In genomic region chr9:38382141-38382540, GRCh38 we compare ENCODE assay signal across 25 cellular contexts. TPM values are rescaled to one million over a fixed set of nuclear protein-coding genes. Genes with fewer than 3 reads are reported as not detected.
DNase-seq lines count a peak whose midpoint lies in the region; ATAC-seq and TF ChIP-seq lines count a peak whose summit lies in the region.
"Had no signal": no experiment of that assay in that cellular context is flagged by ENCODE, and none has a peak within 500 bp of the region (broad histone marks: within the 10 kb centered on the region; RNA-seq: fewer than 3 reads in every experiment).

No MANE protein-coding gene starts in this region.

- H3K9me3 ChIP-seq in SJCRH30 (replicated peaks) (peaks cover 8% of the 10 kb centered on the region), duodenal mucosa (ENCODE audit: control insufficient read depth in 1 of 2, low read length in 2 of 2) (peaks cover 4 to 6% of the 10 kb centered on the region in 2 donors), neural progenitor cell (ENCODE audit: low read depth) (no peaks in the 10 kb centered on the region), thyroid gland (no peaks in the 10 kb centered on the region), OCI-LY7 (ENCODE audit: low read length) (no peaks in the 10 kb centered on the region)

- no peaks in the 10 kb centered on the region for H3K36me3 Mint-ChIP-seq in neural progenitor cell
- no peaks in the 10 kb centered on the region for H3K36me3 Mint-ChIP-seq in T-helper 2 cell treated with Interferon-gamma antibody and Interleukin-4, amounts not matched to agents 5 μg/mL and 100 μg/mL, for 36 hours (ENCODE audit: low read depth)
- H3K36me3 Mint-ChIP-seq: CD14-positive monocyte had no signal

- POLR2A ChIA-PET in OCI-LY7 (lab: Charles Lee): no interaction called here

- H3K27me3 Mint-ChIP-seq in neural progenitor cell (ENCODE audit: insufficient read depth, low read depth): peaks cover 18% of the 10 kb centered on the region
- peaks cover 5% of the 10 kb centered on the region for H3K27me3 Mint-ChIP-seq in T-helper 2 cell treated with Interferon-gamma antibody and Interleukin-4, amounts not matched to agents 5 μg/mL and 100 μg/mL, for 36 hours (ENCODE audit: low read depth)
- H3K27me3 Mint-ChIP-seq: activated CD8-positive, alpha-beta T cell treated with anti-CD3 and anti-CD28 coated beads for 36 hours had no signal

- H3K36me3 ChIP-seq in SJCRH30: no peaks in the 10 kb centered on the region
- H3K36me3 ChIP-seq in duodenal mucosa (ENCODE audit: control insufficient read depth in 1 of 2, insufficient read depth in 2 of 2, low read length in 2 of 2): no peaks in the 10 kb centered on the region
- no peaks in the 10 kb centered on the region for H3K36me3 ChIP-seq in neural progenitor cell
- no peaks in the 10 kb centered on the region for H3K36me3 ChIP-seq in thyroid gland
- H3K36me3 ChIP-seq in OCI-LY7 (ENCODE audit: insufficient read depth, low read length): no peaks in the 10 kb centered on the region
- H3K36me3 ChIP-seq: brain microvascular endothelial cell, Peyer's patch, spleen had no signal

- H3K4me2 ChIP-seq in neural progenitor cell (no peak overlapping the region), OCI-LY7 (ENCODE audit: low read length) (no peak overlapping the region)

- 90 to 92% methylated on average over 7 to 8 of the region's 8 CpGs for WGBS in thyroid gland, 2 donors

- intact Hi-C loops in thyroid gland (cut with DNase I) (no loop called here), OCI-LY7 (cut with micrococcal nuclease; ENCODE audit: unreplicated experiment) (no loop called here)

- TF ChIP-seq POLR2A in thyroid gland (IDR thresholded peaks at IDR 0.05): no peak

- H2AFZ ChIP-seq in neural progenitor cell (replicated peaks) (peak overlapping the region; percentile 34), OCI-LY7 (ENCODE audit: low read length) (no peak overlapping the region)

- peaks cover 13% of the 10 kb centered on the region for H3K9me3 Mint-ChIP-seq in neural progenitor cell
- peaks cover 5% of the 10 kb centered on the region for H3K9me3 Mint-ChIP-seq in T-helper 2 cell treated with Interferon-gamma antibody and Interleukin-4, amounts not matched to agents 5 μg/mL and 100 μg/mL, for 36 hours

- CTCF ChIA-PET in OCI-LY7 (lab: Charles Lee; ENCODE audit: unreplicated experiment): no interaction called here

- no peak overlapping the region for H3K4me3 ChIP-seq in SJCRH30
- H3K4me3 ChIP-seq in duodenal mucosa (ENCODE audit: low read depth in 1 of 2, low read length in 2 of 2): no peak overlapping the region
- H3K4me3 ChIP-seq in neural progenitor cell: no peak overlapping the region
- no peak overlapping the region for H3K4me3 ChIP-seq in thyroid gland (replicated peaks in 1 of 3)
- no peak overlapping the region for H3K4me3 ChIP-seq in OCI-LY7 (ENCODE audit: low read depth, low read length, poor library complexity, severe bottlenecking)
- H3K4me3 ChIP-seq: lung, Peyer's patch, spleen had no signal

- peaks cover 26% of the 10 kb centered on the region for H3K4me1 Mint-ChIP-seq in neural progenitor cell
- H3K4me1 Mint-ChIP-seq in T-helper 2 cell treated with Interferon-gamma antibody and Interleukin-4, amounts not matched to agents 5 μg/mL and 100 μg/mL, for 36 hours (ENCODE audit: low read depth): no peaks in the 10 kb centered on the region
- H3K4me1 Mint-ChIP-seq: CD14-positive monocyte had no signal

- H3K4me1 ChIP-seq in SJCRH30 (peaks cover 72% of the 10 kb centered on the region), duodenal mucosa (ENCODE audit: control insufficient read depth in 1 of 2, insufficient read depth in 2 of 2, low read length in 2 of 2) (peaks cover 27 to 29% of the 10 kb centered on the region in 2 donors), neural progenitor cell (peaks cover 30% of the 10 kb centered on the region), thyroid gland (peaks cover 10 to 36% of the 10 kb centered on the region in 2 donors), OCI-LY7 (ENCODE audit: insufficient read depth, low read length, poor library complexity, severe bottlenecking) (no peaks in the 10 kb centered on the region)
- H3K4me1 ChIP-seq: spleen had no signal

- H3K79me2 ChIP-seq in neural progenitor cell (ENCODE audit: low read depth): no peaks in the 10 kb centered on the region
- no peaks in the 10 kb centered on the region for H3K79me2 ChIP-seq in OCI-LY7 (ENCODE audit: insufficient read depth, low read depth, low read length)

- H3K9ac ChIP-seq in duodenal mucosa (ENCODE audit: low read depth in 1 of 2, low read length in 2 of 2): no peak overlapping the region
- H3K9ac ChIP-seq in neural progenitor cell: no peak overlapping the region

- H3K27me3 ChIP-seq in SJCRH30: no peaks in the 10 kb centered on the region
- H3K27me3 ChIP-seq in duodenal mucosa (ENCODE audit: control insufficient read depth in 1 of 2, insufficient read depth in 2 of 2, low read length in 2 of 2): no peaks in the 10 kb centered on the region
- peaks cover 4% of the 10 kb centered on the region for H3K27me3 ChIP-seq in neural progenitor cell
- no peaks in the 10 kb centered on the region for H3K27me3 ChIP-seq in thyroid gland
- H3K27me3 ChIP-seq: brain microvascular endothelial cell, Peyer's patch had no signal

- BruUV-seq in OCI-LY7 (replicated peaks; lab: Mats Ljungman, UMichigan): no TSS peak

- H4K20me1 ChIP-seq in neural progenitor cell (ENCODE audit: low read depth) (no peaks in the 10 kb centered on the region), OCI-LY7 (ENCODE audit: insufficient read depth, low read length) (no peaks in the 10 kb centered on the region)

- H3F3A ChIP-seq in neural progenitor cell (ENCODE audit: low read depth): peaks cover 27% of the 10 kb centered on the region

- TF ChIP-seq CTCF in neural progenitor cell (IDR thresholded peaks at IDR 0.05) (no peak), thyroid gland (IDR thresholded peaks at IDR 0.05) (no peak), OCI-LY7 (conservative IDR thresholded peaks at IDR 0.05; ENCODE audit: low read length) (no peak)

- H3K27ac ChIP-seq in SJCRH30 (peak overlapping the region; percentile 93), duodenal mucosa (ENCODE audit: low read depth, low read length) (peak overlapping the region; percentile 17), neural progenitor cell (no peak overlapping the region), thyroid gland (peak overlapping the region in 2 of 3 donors; percentile 74 to 94), OCI-LY7 (ENCODE audit: low read depth, low read length, poor library complexity, severe bottlenecking) (no peak overlapping the region)
- H3K27ac ChIP-seq: brain microvascular endothelial cell, epithelial cell of prostate, spleen had no signal

- no peak overlapping the region for H3K4me3 Mint-ChIP-seq in neural progenitor cell
- no peak overlapping the region for H3K4me3 Mint-ChIP-seq in T-helper 2 cell treated with Interferon-gamma antibody and Interleukin-4, amounts not matched to agents 5 μg/mL and 100 μg/mL, for 36 hours
- H3K4me3 Mint-ChIP-seq: activated CD8-positive, alpha-beta T cell treated with anti-CD3 and anti-CD28 coated beads for 36 hours; CD14-positive monocyte; T-helper 1 cell treated with Interleukin-12 subunit alpha and Interleukin-12 subunit beta and Interleukin-4 antibody, amounts not matched to agents 30 μg/mL and 1 μg/mL, for 36 hours had no signal

- DNase-seq in SJCRH30: peak in 1 of 2 experiments; percentile 62
- no peak for DNase-seq in neural progenitor cell (ENCODE audit: low spot score)
- no peak for DNase-seq in thyroid gland
- no peak for DNase-seq in T-helper 2 cell treated with Interferon-gamma antibody and Interleukin-4, amounts not matched to agents 5 μg/mL and 100 μg/mL, for 36 hours (ENCODE audit: low spot score)
- DNase-seq in OCI-LY7 (ENCODE audit: low spot score): no peak
- DNase-seq: activated CD8-positive, alpha-beta T cell treated with anti-CD3 and anti-CD28 coated beads for 36 hours; activated gamma-delta T cell treated with Interleukin-2 at 50 U/mL for 16 hours; brain microvascular endothelial cell; DND-41; effector CD8-positive, alpha-beta T cell; NCI-H1092; NCI-H526; NK-92 treated with Interleukin-12 subunit alpha and Interleukin-12 subunit beta, amount 100 ng/mL, for 24 hours; nucleus accumbens; Peyer's patch; SIG-M5; spleen had no signal

- ATAC-seq in activated CD4-positive, CD25-positive, alpha-beta regulatory T cell treated with anti-CD3 and anti-CD28 coated beads, Interleukin-2, amount 50 U/mL, for 24 hours: no peak
- ATAC-seq in GM21825 (IDR thresholded peaks at IDR 0.05; ENCODE audit: unreplicated experiment): no peak
- ATAC-seq: activated CD8-positive, alpha-beta T cell treated with anti-CD3 and anti-CD28 coated beads for 36 hours had no signal

- no peak overlapping the region for H3K27ac Mint-ChIP-seq in neural progenitor cell
- no peak overlapping the region for H3K27ac Mint-ChIP-seq in T-helper 2 cell treated with Interferon-gamma antibody and Interleukin-4, amounts not matched to agents 5 μg/mL and 100 μg/mL, for 36 hours
- H3K27ac Mint-ChIP-seq: activated CD8-positive, alpha-beta T cell treated with anti-CD3 and anti-CD28 coated beads for 36 hours; T-helper 1 cell treated with Interleukin-12 subunit alpha and Interleukin-12 subunit beta and Interleukin-4 antibody, amounts not matched to agents 30 μg/mL and 1 μg/mL, for 36 hours had no signal

- no peaks in the 10 kb centered on the region for H3K9me2 ChIP-seq in OCI-LY7 (ENCODE audit: insufficient read depth, low read length)

RNA-seq across cellular contexts. Expression of gene ALDH1B1, which starts 10.4 kb away (rescaled TPM):
- 80.3 and 80.8 TPM in 2 replicates for total RNA-seq in SJCRH30 (2014; rRNA removed; shearing (Covaris generic))
- total RNA-seq in neural progenitor cell (ENCODE audit: low replicate concordance) (32.9 and 44.0 TPM in 2 replicates), thyroid gland (10 to 100 TPM; 11.3 to 33.9 (median 22.8) TPM), OCI-LY7 (2022) (5.8 and 8.6 TPM in 2 replicates)
- 0.32 and 1.3 TPM in 2 replicates for total RNA-seq in OCI-LY7 (2014; rRNA removed; shearing (Covaris generic))

RNA-seq across cellular contexts. Expression of gene IGFBPL1, which starts 42.1 kb away (rescaled TPM):
- total RNA-seq in SJCRH30 (2014; rRNA removed; shearing (Covaris generic)): 42.3 and 44.1 TPM in 2 replicates
- total RNA-seq in neural progenitor cell (ENCODE audit: low replicate concordance) (26.6 and 43.2 TPM in 2 replicates), thyroid gland (100 to 1,000 TPM in 1 of 4 donors, 10 to 100 TPM in 3; 20.3 to 116 (median 29.1) TPM), OCI-LY7 (2022) (not detected in 2 replicates)
- not detected in 2 replicates for total RNA-seq in OCI-LY7 (2014; rRNA removed; shearing (Covaris generic))
- total RNA-seq: activated CD8-positive, alpha-beta T cell treated with anti-CD3 and anti-CD28 coated beads for 36 hours; spleen; ureter had no signal

Comparison
In these comparisons a context has a peak if more than half of its experiments do, and no peak if none do; other contexts are left out.
1. H3K27ac ChIP-seq: peak in SJCRH30 (single experiment), duodenal mucosa (single experiment) and thyroid gland (2 of 3); none in neural progenitor cell (single experiment) and OCI-LY7 (single experiment).
2. RNA of gene IGFBPL1, which starts 42.1 kb away (total RNA-seq): 42.3 to 44.1 TPM in SJCRH30, 20.3 to 116 TPM in thyroid gland and 26.6 to 43.2 TPM in neural progenitor cell; not detected in OCI-LY7; every median in the first group is over 10 times any median in the second.